ENCODE assay signal across 20 cellular contexts in the genomic region with DNA sequence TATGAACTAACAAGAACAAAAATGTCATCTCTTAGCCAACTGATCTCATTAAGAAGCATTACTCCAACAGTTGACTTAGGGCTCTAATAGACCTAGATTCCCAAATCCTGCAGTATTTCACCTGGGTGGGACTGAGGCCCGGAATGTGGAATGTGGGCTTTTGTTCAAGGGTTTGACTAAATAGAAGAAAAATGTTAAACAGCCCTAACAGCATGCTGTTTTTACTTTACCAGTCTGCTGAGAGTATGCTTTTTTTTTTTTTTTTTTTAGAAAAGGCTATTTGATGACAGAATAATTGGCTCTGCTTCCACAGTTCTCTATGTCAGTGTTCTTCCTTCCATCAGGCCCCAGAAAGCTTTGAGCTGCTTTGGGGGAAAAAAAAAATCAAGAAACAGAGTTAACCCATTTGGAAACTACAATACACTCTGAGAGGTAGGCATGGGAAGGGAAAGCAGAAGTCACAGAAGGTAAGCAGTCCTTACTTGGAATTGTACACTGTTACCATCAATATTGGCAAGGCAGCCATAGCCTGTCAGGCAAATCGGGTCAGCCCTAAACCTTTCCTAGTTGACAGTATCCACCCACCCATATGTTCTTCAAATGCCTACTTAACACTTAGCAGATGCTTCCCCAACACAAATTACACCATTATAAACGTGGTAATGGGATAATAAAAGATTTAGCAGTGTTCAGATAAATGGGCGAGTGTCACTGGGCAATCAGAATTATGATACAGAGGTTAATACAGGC.
"Had no signal": no experiment of that assay in that cellular context is flagged by ENCODE, and none has a peak within 500 bp of the region (broad histone marks: within the 10 kb centered on the region; RNA-seq: fewer than 3 reads in every experiment).

No MANE protein-coding gene starts in this region.

- H3K27ac ChIP-seq: esophagus muscularis mucosa, foreskin keratinocyte, right lobe of liver, suprapubic skin had no signal

- H3K36me3 Mint-ChIP-seq: activated naive CD8-positive, alpha-beta T cell treated with anti-CD3 and anti-CD28 coated beads for 36 hours; naive thymus-derived CD8-positive, alpha-beta T cell; type B pancreatic cell had no signal

- H3K9me3 ChIP-seq: esophagus muscularis mucosa, mucosa of descending colon, right lobe of liver, suprapubic skin had no signal

- H3K27me3 Mint-ChIP-seq: activated CD4-positive, alpha-beta memory T cell treated with anti-CD3 and anti-CD28 coated beads, Interleukin-2, amount 10 ng/mL, durations not matched to agents 7 days and 5 days; activated naive CD8-positive, alpha-beta T cell treated with anti-CD3 and anti-CD28 coated beads for 36 hours; naive thymus-derived CD8-positive, alpha-beta T cell; progenitor cell of endocrine pancreas; type B pancreatic cell had no signal

- H3K4me3 ChIP-seq: esophagus muscularis mucosa, mucosa of descending colon, right lobe of liver, suprapubic skin had no signal

- H3K36me3 ChIP-seq: esophagus muscularis mucosa, right lobe of liver, suprapubic skin had no signal

- H3K27me3 ChIP-seq: esophagus muscularis mucosa, foreskin keratinocyte, right lobe of liver, suprapubic skin had no signal

- H3K4me3 Mint-ChIP-seq: activated CD4-positive, alpha-beta memory T cell treated with anti-CD3 and anti-CD28 coated beads, Interleukin-2, amount 10 ng/mL, durations not matched to agents 7 days and 5 days; activated naive CD8-positive, alpha-beta T cell treated with anti-CD3 and anti-CD28 coated beads for 36 hours; activated T-cell treated with anti-CD3 and anti-CD28 coated beads, Interleukin-2, amount 50 U/mL, for 72 hours; naive thymus-derived CD8-positive, alpha-beta T cell; type B pancreatic cell had no signal

- H3K27ac Mint-ChIP-seq: activated CD4-positive, alpha-beta memory T cell treated with anti-CD3 and anti-CD28 coated beads, Interleukin-2, amount 10 ng/mL, durations not matched to agents 7 days and 5 days; activated naive CD8-positive, alpha-beta T cell treated with anti-CD3 and anti-CD28 coated beads for 36 hours; activated T-cell treated with anti-CD3 and anti-CD28 coated beads, Interleukin-2, amount 50 U/mL, for 72 hours; naive thymus-derived CD8-positive, alpha-beta T cell; type B pancreatic cell had no signal

- H3K4me1 ChIP-seq: esophagus muscularis mucosa, foreskin keratinocyte, right lobe of liver, suprapubic skin had no signal

- ATAC-seq: activated T-cell treated with anti-CD3 and anti-CD28 coated beads, Interleukin-2, amount 50 U/mL, for 72 hours; foreskin keratinocyte; left lobe of liver; mucosa of descending colon; naive thymus-derived CD8-positive, alpha-beta T cell; right lobe of liver had no signal

- H3K4me1 Mint-ChIP-seq: activated CD4-positive, alpha-beta memory T cell treated with anti-CD3 and anti-CD28 coated beads, Interleukin-2, amount 10 ng/mL, durations not matched to agents 7 days and 5 days; activated naive CD8-positive, alpha-beta T cell treated with anti-CD3 and anti-CD28 coated beads for 36 hours; naive thymus-derived CD8-positive, alpha-beta T cell had no signal

- DNase-seq: activated CD4-positive, alpha-beta memory T cell treated with anti-CD3 and anti-CD28 coated beads, Interleukin-2, amount 10 ng/mL, durations not matched to agents 7 days and 5 days; activated CD4-positive, alpha-beta T cell treated with anti-CD3 and anti-CD28 coated beads for 1 hour; activated CD8-positive, alpha-beta memory T cell treated with anti-CD3 and anti-CD28 coated beads, Interleukin-2, amount 50 U/mL, for 4 hours; activated gamma-delta T cell treated with Interleukin-2 at 50 U/mL for 16 hours; activated naive CD8-positive, alpha-beta T cell treated with anti-CD3 and anti-CD28 coated beads for 36 hours; activated T-cell treated with anti-CD3 and anti-CD28 coated beads, Interleukin-2, amount 50 U/mL, for 72 hours; foreskin keratinocyte; head of caudate nucleus; mammary epithelial cell; mucosa of descending colon; naive thymus-derived CD8-positive, alpha-beta T cell; occipital lobe; right lobe of liver; stimulated activated naive CD4-positive, alpha-beta T cell treated with Interleukin-2 at 50 U/mL for 16 hours; T-helper 2 cell had no signal

- H3K9me3 Mint-ChIP-seq: type B pancreatic cell had no signal
